In the genomic region with DNA sequence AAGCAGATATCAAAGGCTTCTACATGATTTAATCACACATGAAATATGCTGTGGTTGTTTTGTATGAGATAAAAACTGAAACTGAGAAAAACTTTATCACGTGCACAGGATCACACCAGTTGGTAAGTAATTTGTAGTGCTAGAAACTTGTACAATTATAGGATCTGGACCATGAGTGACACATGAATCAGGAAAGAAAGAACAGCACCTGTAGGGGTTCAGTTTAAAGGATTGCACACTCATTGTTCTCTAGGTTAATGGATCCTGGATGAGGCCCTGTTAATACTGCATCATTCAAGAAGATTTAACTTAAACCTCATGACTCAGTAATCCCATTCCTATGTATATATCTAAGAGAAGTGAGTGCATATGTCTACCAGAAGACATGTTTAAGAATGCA, we compare ENCODE assay signal across 19 cellular contexts.
DNase-seq lines count a peak whose midpoint lies in the region; ATAC-seq, FAIRE-seq and TF ChIP-seq lines count a peak whose summit lies in the region.
"Had no signal": no experiment of that assay in that cellular context is flagged by ENCODE, and none has a peak within 500 bp of the region (broad histone marks: within the 10 kb centered on the region; RNA-seq: fewer than 3 reads in every experiment).

No MANE protein-coding gene starts in this region.

- H3K9me1 ChIP-seq in K562 (ENCODE audit: control insufficient read depth, insufficient read depth, low read length), result no peaks in the 10 kb centered on the region

- DNase-seq in NCI-H82 (lab: John Stamatoyannopoulos, UW), result peak; percentile 25
- no peak for DNase-seq in NCI-H82 treated with DMSO at 0.1 percent for 48 hours (lab: John Stamatoyannopoulos, UW; ENCODE audit: unreplicated experiment)
- DNase-seq in K562 (ENCODE audit: extremely low read depth in 1 of 4, low spot score in 3 of 4), result no peak
- DNase-seq in left ventricle myocardium superior, result no peak
- no peak for DNase-seq in HTR-8/SVneo (ENCODE audit: insufficient read length, low spot score)
- no peak for DNase-seq in osteoblast (ENCODE audit: insufficient read length, low spot score, missing footprints)
- DNase-seq: foreskin melanocyte; NCI-H187 treated with DMSO at 0.1 percent for 48 hours; NCI-H526; RPMI8226; spleen; stimulated activated naive B cell treated with anti-CD40 and anti-IgM and Interleukin-4, amounts not matched to agents 10 μg/mL and 1 μg/mL and 100 μg/mL, for 72 hours; upper lobe of left lung had no signal

- no peaks in the 10 kb centered on the region for H3K9me3 ChIP-seq in K562 (replicated peaks; ENCODE audit: control insufficient read depth, insufficient read depth, low read depth, low read length)
- no peaks in the 10 kb centered on the region for H3K9me3 ChIP-seq in osteoblast (ENCODE audit: low read depth, low read length)
- H3K9me3 ChIP-seq: BLaER1, spleen, upper lobe of left lung had no signal

- no peak for FAIRE-seq in K562 (lab: Jason Lieb, UNC)
- FAIRE-seq in HTR-8/SVneo (lab: Jason Lieb, UNC), result no peak
- FAIRE-seq: endometrium had no signal

- H3K9ac ChIP-seq in K562 (ENCODE audit: insufficient read depth in 1 of 2, low read depth in 2 of 2, low read length in 2 of 2), result no peak overlapping the region
- H3K9ac ChIP-seq: BLaER1 had no signal

- intact Hi-C loops in K562 (cut with micrococcal nuclease) (no loop called here), left ventricle myocardium superior (cut with micrococcal nuclease) (no loop called here)

- POLR2A ChIA-PET in K562 (lab: Yijun Ruan, JAX), result no interaction called here

- no peak overlapping the region for H3K4me3 ChIP-seq in K562
- H3K4me3 ChIP-seq in osteoblast (ENCODE audit: insufficient read depth, low read length), result no peak overlapping the region
- H3K4me3 ChIP-seq: BLaER1, spleen, upper lobe of left lung had no signal

- TF ChIP-seq POLR2A in K562 (conservative IDR thresholded peaks at IDR 0.05), result no peak

- H3K4me2 ChIP-seq in K562 (ENCODE audit: insufficient read depth, low read length), result no peak overlapping the region
- no peak overlapping the region for H3K4me2 ChIP-seq in osteoblast (ENCODE audit: insufficient read depth, low read length)
- H3K4me2 ChIP-seq: BLaER1 had no signal

- no TSS peak for BruUV-seq in K562 (replicated peaks; lab: Mats Ljungman, UMichigan)

- WGBS in K562 (ENCODE audit: insufficient coverage, low coverage, missing lambda C conversion rate), result 100% methylated on average over 1 of the region's 1 CpG

- H4K20me1 ChIP-seq in K562 (replicated peaks; ENCODE audit: control insufficient read depth, insufficient read depth, low read length) (no peaks in the 10 kb centered on the region), osteoblast (ENCODE audit: insufficient read depth, low read length) (no peaks in the 10 kb centered on the region)

- H2AFZ ChIP-seq in K562 (ENCODE audit: low read depth, low read length) (no peak overlapping the region), osteoblast (ENCODE audit: low read length) (no peak overlapping the region)

- H3K36me3 ChIP-seq in K562 (ENCODE audit: control insufficient read depth, insufficient read depth, low read length), result peaks cover 81% of the 10 kb centered on the region; the same call in 2 of the 3 replicates
- peaks cover 17% of the 10 kb centered on the region for H3K36me3 ChIP-seq in osteoblast (ENCODE audit: insufficient read depth, low read length)

- H3K4me1 ChIP-seq in K562 (replicated peaks in 1 of 2; ENCODE audit: control insufficient read depth in 2 of 2, insufficient read depth in 2 of 2, low read length in 2 of 2) (no peaks in the 10 kb centered on the region), osteoblast (ENCODE audit: insufficient read depth, low read length) (no peaks in the 10 kb centered on the region)
- H3K4me1 ChIP-seq: BLaER1, upper lobe of left lung had no signal

- H3K79me2 ChIP-seq in K562 (ENCODE audit: control insufficient read depth, insufficient read depth, low read length), result 0 out of 3 replicates have a peak, but pooled peaks cover 3% of the 10 kb centered on the region
- no peaks in the 10 kb centered on the region for H3K79me2 ChIP-seq in osteoblast (ENCODE audit: insufficient read depth, low read length)

- H3K27ac ChIP-seq in K562 (ENCODE audit: extremely low read depth, low read depth, low read length), result no peak overlapping the region
- no peak overlapping the region for H3K27ac ChIP-seq in osteoblast (ENCODE audit: low read depth, low read length)
- H3K27ac ChIP-seq: 22Rv1, BLaER1, spleen, upper lobe of left lung, VCaP had no signal

- peak; percentile 44 for ATAC-seq in GM19452 (IDR thresholded peaks at IDR 0.05; ENCODE audit: unreplicated experiment)
- ATAC-seq in HG03159 (IDR thresholded peaks at IDR 0.05; ENCODE audit: unreplicated experiment), result peak; percentile 46
- ATAC-seq in K562, result no peak
- no peak for ATAC-seq in left ventricle myocardium superior
- ATAC-seq: stimulated activated naive B cell treated with anti-CD40 and anti-IgM and Interleukin-4, amounts not matched to agents 10 μg/mL and 1 μg/mL and 100 μg/mL, for 72 hours had no signal

- no peak for TF ChIP-seq CTCF in K562 (IDR thresholded peaks at IDR 0.05 in 2 of 3, conservative IDR thresholded peaks at IDR 0.05 in 1 of 3; ENCODE audit: insufficient read depth in 2 of 3, low read depth in 1 of 3, low read length in 3 of 3)
- no peak for TF ChIP-seq CTCF in osteoblast (IDR thresholded peaks at IDR 0.05; ENCODE audit: extremely low read depth, low read depth, low read length)

- TF ChIP-seq RAD21 in K562 (CRISPR knock-in tag; conservative IDR thresholded peaks at IDR 0.05 in 1 of 2, IDR thresholded peaks at IDR 0.05 in 1 of 2), result no peak

- in situ Hi-C loops in K562 (cut with MboI), result no loop called here

- TF ChIP-seq EP300 in K562 (IDR thresholded peaks at IDR 0.05; ENCODE audit: low read length), result no peak

- no peaks in the 10 kb centered on the region for H3K27me3 ChIP-seq in K562 (ENCODE audit: control insufficient read depth in 2 of 2, insufficient read depth in 2 of 2, low read length in 2 of 2)
- H3K27me3 ChIP-seq in osteoblast (ENCODE audit: insufficient read depth, low read length), result no peaks in the 10 kb centered on the region
- H3K27me3 ChIP-seq: BLaER1, spleen, upper lobe of left lung had no signal

- CTCF ChIA-PET in K562 (lab: Yijun Ruan, JAX; ENCODE audit: low intra/inter-chr PET ratio), result no interaction called here

TF ChIP-seq in K562, 482 proteins besides CTCF, POLR2A, EP300 and RAD21:
- TF ChIP-seq PTRF (tag; IDR thresholded peaks at IDR 0.05) (no peak), RBFOX2 (IDR thresholded peaks at IDR 0.05; ENCODE audit: low read depth, low read length) (no peak), ZNF146 (CRISPR knock-in tag; IDR thresholded peaks at IDR 0.05; ENCODE audit: unreplicated experiment) (no peak), RBM22 (IDR thresholded peaks at IDR 0.05; ENCODE audit: low read depth, low read length, poor library complexity, severe bottlenecking) (peak; percentile 2), NFE2L1 (tag; IDR thresholded peaks at IDR 0.05; ENCODE audit: borderline replicate concordance, low read depth) (no peak), TCF7L2 (IDR thresholded peaks at IDR 0.05; ENCODE audit: low read depth, low read length) (no peak), NR0B1 (IDR thresholded peaks at IDR 0.05; ENCODE audit: partially characterized antibody) (no peak)

Comparison
In these comparisons a context has a peak if more than half of its experiments do, and no peak if none do; other contexts are left out.
1. ATAC-seq: peak in GM19452 (single experiment) and HG03159 (single experiment); none in K562 (single experiment) and left ventricle myocardium superior (single experiment).